In genomic region chr7:99928994-99929729, GRCh38 we compare ENCODE assay signal across 8 cellular contexts. TPM values are rescaled to one million over a fixed set of nuclear protein-coding genes. Genes with fewer than 3 reads are reported as not detected.
DNase-seq lines count a peak whose midpoint lies in the region; ATAC-seq and TF ChIP-seq lines count a peak whose summit lies in the region.

A gene with protein sequence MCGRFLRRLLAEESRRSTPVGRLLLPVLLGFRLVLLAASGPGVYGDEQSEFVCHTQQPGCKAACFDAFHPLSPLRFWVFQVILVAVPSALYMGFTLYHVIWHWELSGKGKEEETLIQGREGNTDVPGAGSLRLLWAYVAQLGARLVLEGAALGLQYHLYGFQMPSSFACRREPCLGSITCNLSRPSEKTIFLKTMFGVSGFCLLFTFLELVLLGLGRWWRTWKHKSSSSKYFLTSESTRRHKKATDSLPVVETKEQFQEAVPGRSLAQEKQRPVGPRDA (minus strand): TSS chr7:99929620. CDS start chr7:99929620, 0 bp downstream.

- no peaks in the 10 kb centered on the region for H3K36me3 ChIP-seq in neural progenitor cell

- H3K9me3 Mint-ChIP-seq in activated T-helper 2 cell treated with anti-CD3 and anti-CD28 coated beads, Interferon-gamma antibody, Interleukin-2, Interleukin-4, amounts not matched to agents 10 μg/mL and 5 μg/mL and 100 μg/mL, durations not matched to agents 14 hours and 24 hours and 36 hours, result no peaks in the 10 kb centered on the region
- H3K9me3 Mint-ChIP-seq in neural progenitor cell, result no peaks in the 10 kb centered on the region

- no peaks in the 10 kb centered on the region for H3K36me3 Mint-ChIP-seq in activated T-helper 2 cell treated with anti-CD3 and anti-CD28 coated beads, Interferon-gamma antibody, Interleukin-2, Interleukin-4, amounts not matched to agents 10 μg/mL and 5 μg/mL and 100 μg/mL, durations not matched to agents 14 hours and 24 hours and 36 hours (ENCODE audit: low read depth)
- H3K36me3 Mint-ChIP-seq in neural progenitor cell, result no peaks in the 10 kb centered on the region

- H3K4me3 Mint-ChIP-seq in activated T-helper 2 cell treated with anti-CD3 and anti-CD28 coated beads, Interferon-gamma antibody, Interleukin-2, Interleukin-4, amounts not matched to agents 10 μg/mL and 5 μg/mL and 100 μg/mL, durations not matched to agents 14 hours and 24 hours and 36 hours (ENCODE audit: low read depth), result peak within 1 kb of the TSS; percentile 64
- H3K4me3 Mint-ChIP-seq in neural progenitor cell, result peak within 1 kb of the TSS; percentile 65

- DNase-seq in COLO668 (lab: John Stamatoyannopoulos, UW; ENCODE audit: unreplicated experiment) (peak; percentile 72), HT1080 (ENCODE audit: low read depth) (peak; percentile 74), NOMO-1 treated with dmso at 0.1 percent for 144 hours (lab: John Stamatoyannopoulos, UW; ENCODE audit: unreplicated experiment) (peak; percentile 60), foreskin keratinocyte (peak; percentile 36 to 54), neural progenitor cell (ENCODE audit: low spot score) (peak; percentile 71)
- DNase-seq in activated T-helper 2 cell treated with anti-CD3 and anti-CD28 coated beads, Interferon-gamma antibody, Interleukin-2, Interleukin-4, amounts not matched to agents 10 μg/mL and 5 μg/mL and 100 μg/mL, durations not matched to agents 14 hours and 24 hours and 36 hours (ENCODE audit: low spot score), result peak; percentile 23

- peak; percentile 79 for ATAC-seq in foreskin keratinocyte
- ATAC-seq in HG03196 (IDR thresholded peaks at IDR 0.05; ENCODE audit: unreplicated experiment), result no peak
- ATAC-seq in GM18502 (IDR thresholded peaks at IDR 0.05; ENCODE audit: poor library complexity, unreplicated experiment), result no peak

- H3K79me2 ChIP-seq in neural progenitor cell (ENCODE audit: low read depth), result no peaks in the 10 kb centered on the region

- H3K27ac Mint-ChIP-seq in activated T-helper 2 cell treated with anti-CD3 and anti-CD28 coated beads, Interferon-gamma antibody, Interleukin-2, Interleukin-4, amounts not matched to agents 10 μg/mL and 5 μg/mL and 100 μg/mL, durations not matched to agents 14 hours and 24 hours and 36 hours, result peak within 1 kb of the TSS; percentile 10
- no peak within 1 kb of the TSS for H3K27ac Mint-ChIP-seq in neural progenitor cell

- TF ChIP-seq CTCF in foreskin keratinocyte (conservative IDR thresholded peaks at IDR 0.05) (peak; percentile 64), neural progenitor cell (IDR thresholded peaks at IDR 0.05) (peak; percentile 46)

- H3F3A ChIP-seq in neural progenitor cell (ENCODE audit: low read depth), result no peaks in the 10 kb centered on the region

- H2AFZ ChIP-seq in neural progenitor cell (replicated peaks), result peak within 1 kb of the TSS; percentile 99

- H3K9me3 ChIP-seq in neural progenitor cell (ENCODE audit: low read depth), result no peaks in the 10 kb centered on the region

- H3K4me1 ChIP-seq in foreskin keratinocyte (no peaks in the 10 kb centered on the region), neural progenitor cell (no peaks in the 10 kb centered on the region)

- peaks cover 17% of the 10 kb centered on the region for H3K27me3 ChIP-seq in foreskin keratinocyte
- peaks cover 16% of the 10 kb centered on the region for H3K27me3 ChIP-seq in neural progenitor cell

- peaks cover 19% of the 10 kb centered on the region for H3K4me1 Mint-ChIP-seq in activated T-helper 2 cell treated with anti-CD3 and anti-CD28 coated beads, Interferon-gamma antibody, Interleukin-2, Interleukin-4, amounts not matched to agents 10 μg/mL and 5 μg/mL and 100 μg/mL, durations not matched to agents 14 hours and 24 hours and 36 hours (ENCODE audit: low read depth)
- no peaks in the 10 kb centered on the region for H3K4me1 Mint-ChIP-seq in neural progenitor cell

- H3K9ac ChIP-seq in neural progenitor cell, result no peak within 1 kb of the TSS

- H3K27ac ChIP-seq in foreskin keratinocyte, result no peak within 1 kb of the TSS
- no peak within 1 kb of the TSS for H3K27ac ChIP-seq in neural progenitor cell

- H3K4me3 ChIP-seq in neural progenitor cell, result peak within 1 kb of the TSS; percentile 45

- peak within 1 kb of the TSS; percentile 77 for H3K4me2 ChIP-seq in neural progenitor cell

- intact Hi-C loops in activated T-helper 2 cell treated with anti-CD3 and anti-CD28 coated beads, Interferon-gamma antibody, Interleukin-2, Interleukin-4, amounts not matched to agents 10 μg/mL and 5 μg/mL and 100 μg/mL, durations not matched to agents 14 hours and 24 hours and 36 hours (cut with micrococcal nuclease), result loop anchor here (2.0 kb wide), 1 partner anchor 20 kb away; no protein-coding TSS in a partner anchor

- peaks cover 35% of the 10 kb centered on the region for H3K27me3 Mint-ChIP-seq in activated T-helper 2 cell treated with anti-CD3 and anti-CD28 coated beads, Interferon-gamma antibody, Interleukin-2, Interleukin-4, amounts not matched to agents 10 μg/mL and 5 μg/mL and 100 μg/mL, durations not matched to agents 14 hours and 24 hours and 36 hours (ENCODE audit: low read depth)
- H3K27me3 Mint-ChIP-seq in neural progenitor cell (ENCODE audit: insufficient read depth, low read depth), result peaks cover 8% of the 10 kb centered on the region

- no peaks in the 10 kb centered on the region for H4K20me1 ChIP-seq in neural progenitor cell (ENCODE audit: low read depth)

RNA-seq across cellular contexts. Expression of the gene that starts here (rescaled TPM):
- total RNA-seq in HT1080 (2014; rRNA removed; shearing (Covaris generic)), result 0.07 and 0.11 TPM in 2 replicates
- 0.07 and 0.52 TPM in 2 replicates for polyA plus RNA-seq in HT1080 (2015; cell fraction: cytosol; rRNA removed)
- 0.51 TPM in 1 of 2 replicates, not detected in the other for polyA plus RNA-seq in HT1080 (2015; cell fraction: nucleus; rRNA removed)
- total RNA-seq in activated T-helper 2 cell treated with anti-CD3 and anti-CD28 coated beads, Interferon-gamma antibody, Interleukin-2, Interleukin-4, amounts not matched to agents 10 μg/mL and 5 μg/mL and 100 μg/mL, durations not matched to agents 14 hours and 24 hours and 36 hours, result 0.21 TPM in 1 of 2 replicates, not detected in the other
- not detected in 2 replicates for total RNA-seq in foreskin keratinocyte
- polyA plus RNA-seq in foreskin keratinocyte, result 0.08 TPM in 1 of 2 replicates, not detected in the other
- 0.34 TPM in 1 of 2 replicates, not detected in the other for total RNA-seq in neural progenitor cell (ENCODE audit: low replicate concordance)

Comparison
In these comparisons a context has a peak if more than half of its experiments do, and no peak if none do; other contexts are left out.
1. Peak in DNase-seq in HT1080; RNA of the gene not detected or under 1 TPM.
2. Peak in DNase-seq in activated T-helper 2 cell treated with anti-CD3 and anti-CD28 coated beads, Interferon-gamma antibody, Interleukin-2, Interleukin-4, amounts not matched to agents 10 μg/mL and 5 μg/mL and 100 μg/mL, durations not matched to agents 14 hours and 24 hours and 36 hours; RNA of the gene not detected or under 1 TPM.
3. Peak in DNase-seq and ATAC-seq in foreskin keratinocyte; RNA of the gene not detected or under 1 TPM.
4. Peak in DNase-seq, H3K4me3 ChIP-seq and H3K4me2 ChIP-seq in neural progenitor cell; RNA of the gene not detected or under 1 TPM.
5. DNase-seq: peak in every context shown above with its lines; median percentile 74 in HT1080; 72 in COLO668; 71 in neural progenitor cell; 60 in NOMO-1 treated with dmso at 0.1 percent for 144 hours; 45 in foreskin keratinocyte; 23 in activated T-helper 2 cell treated with anti-CD3 and anti-CD28 coated beads, Interferon-gamma antibody, Interleukin-2, Interleukin-4, amounts not matched to agents 10 μg/mL and 5 μg/mL and 100 μg/mL, durations not matched to agents 14 hours and 24 hours and 36 hours.